Comparison of ENCODE assay signal across 1 cellular context in genomic region chr3:138072816-138073215, GRCh38.
TF ChIP-seq lines count a peak whose summit lies in the region.

No MANE protein-coding gene starts in this region.

TF ChIP-seq in HEK293, 187 proteins besides CTCF, POLR2A, EP300 and RAD21 (continued from another document):
- TF ChIP-seq ZNF645 (tag by site-specific recombination; IDR thresholded peaks at IDR 0.05) = no peak
- no peak for TF ChIP-seq ZNF23 (tag by site-specific recombination; IDR thresholded peaks at IDR 0.05; ENCODE audit: borderline replicate concordance)
